Comparison of ENCODE assay signal across 1 cellular context in genomic region chr18:42183746-42184145, GRCh38.
TF ChIP-seq lines count a peak whose summit lies in the region.

No MANE protein-coding gene starts in this region.

TF ChIP-seq in endothelial cell of umbilical vein, 7 proteins besides CTCF, POLR2A, EP300 and RAD21 (continued from another document):
- TF ChIP-seq JUN (IDR thresholded peaks at IDR 0.05; ENCODE audit: borderline replicate concordance, insufficient read depth, insufficient read length, low read depth): peak; percentile 12
